10 cellular contexts compared by ENCODE assay signal in genomic region chr17:48577330-48577945, GRCh38. TPM values are rescaled to one million over a fixed set of nuclear protein-coding genes. Genes with fewer than 3 reads are reported as not detected.
DNase-seq lines count a peak whose midpoint lies in the region; ATAC-seq, FAIRE-seq and TF ChIP-seq lines count a peak whose summit lies in the region.
"Had no signal": no experiment of that assay in that cellular context is flagged by ENCODE, and none has a peak within 500 bp of the region (broad histone marks: within the 10 kb centered on the region; RNA-seq: fewer than 3 reads in every experiment).

No MANE protein-coding gene starts in this region.

- H3K9me1 ChIP-seq in K562 (ENCODE audit: control insufficient read depth, insufficient read depth, low read length) = no peaks in the 10 kb centered on the region

- H2AFZ ChIP-seq in K562 (ENCODE audit: low read depth, low read length) = 0 out of 2 replicates have a peak overlapping the region, but pooled peaks have one; percentile 27

- TF ChIP-seq CTCF in K562 (IDR thresholded peaks at IDR 0.05 in 2 of 3, conservative IDR thresholded peaks at IDR 0.05 in 1 of 3; ENCODE audit: insufficient read depth in 2 of 3, low read depth in 1 of 3, low read length in 3 of 3) = no peak

- TF ChIP-seq RAD21 in Ishikawa (IDR thresholded peaks at IDR 0.05; ENCODE audit: low read depth) (no peak), K562 (CRISPR knock-in tag; conservative IDR thresholded peaks at IDR 0.05 in 1 of 2, IDR thresholded peaks at IDR 0.05 in 1 of 2) (no peak)

- H3K79me2 ChIP-seq in K562 (ENCODE audit: control insufficient read depth, insufficient read depth, low read length) = peaks cover 98% of the 10 kb centered on the region

- H3K9me3 ChIP-seq in K562 (replicated peaks; ENCODE audit: control insufficient read depth, insufficient read depth, low read depth, low read length) = no peaks in the 10 kb centered on the region
- H3K9me3 ChIP-seq in naive thymus-derived CD4-positive, alpha-beta T cell (ENCODE audit: control insufficient read depth in 2 of 3, low read length in 3 of 3) = no peaks in the 10 kb centered on the region

- peaks cover 41 to 53% of the 10 kb centered on the region in 2 experiments for H3K4me1 ChIP-seq in K562 (replicated peaks in 1 of 2; ENCODE audit: control insufficient read depth in 2 of 2, insufficient read depth in 2 of 2, low read length in 2 of 2)
- peaks cover 15 to 24% of the 10 kb centered on the region in 2 donors for H3K4me1 ChIP-seq in naive thymus-derived CD4-positive, alpha-beta T cell (ENCODE audit: control insufficient read depth in 2 of 2, insufficient read depth in 2 of 2, low read length in 2 of 2)

- peak overlapping the region; percentile 80 to 93 (median 86) for H3K4me3 Mint-ChIP-seq in naive thymus-derived CD4-positive, alpha-beta T cell

- peak; percentile 62 for TF ChIP-seq EP300 in Ishikawa (IDR thresholded peaks at IDR 0.05; ENCODE audit: borderline replicate concordance)
- no peak for TF ChIP-seq EP300 in K562 (IDR thresholded peaks at IDR 0.05; ENCODE audit: low read length)

- H3K4me2 ChIP-seq in K562 (ENCODE audit: insufficient read depth, low read length) = peak overlapping the region; percentile 93

- under 1% methylated on average over 19 of the region's 19 CpGs for WGBS in K562 (ENCODE audit: insufficient coverage, low coverage, missing lambda C conversion rate)

- H3K9ac ChIP-seq in K562 (ENCODE audit: insufficient read depth in 1 of 2, low read depth in 2 of 2, low read length in 2 of 2) = peak overlapping the region; percentile 95 to 97

- peaks cover 0 to 4% (median 0%) of the 10 kb centered on the region in 11 donors for H3K9me3 Mint-ChIP-seq in naive thymus-derived CD4-positive, alpha-beta T cell

- no peaks in the 10 kb centered on the region for H4K20me1 ChIP-seq in K562 (replicated peaks; ENCODE audit: control insufficient read depth, insufficient read depth, low read length)

- BruUV-seq in K562 (replicated peaks; lab: Mats Ljungman, UMichigan) = no TSS peak

- peak overlapping the region; percentile 95 for H3K27ac ChIP-seq in K562 (ENCODE audit: extremely low read depth, low read depth, low read length)
- no peak overlapping the region for H3K27ac ChIP-seq in naive thymus-derived CD4-positive, alpha-beta T cell (ENCODE audit: low read depth, low read length)

- H3K27me3 Mint-ChIP-seq in naive thymus-derived CD4-positive, alpha-beta T cell = peaks cover 38 to 64% (median 43%) of the 10 kb centered on the region in 5 donors

- in situ Hi-C loops in K562 (cut with MboI) = no loop called here

- FAIRE-seq in K562 (lab: Jason Lieb, UNC) = peak; percentile 56
- FAIRE-seq: colon had no signal

- peaks cover 0 to 13% (median 0%) of the 10 kb centered on the region in 5 donors for H3K36me3 Mint-ChIP-seq in naive thymus-derived CD4-positive, alpha-beta T cell

- POLR2A ChIA-PET in K562 (lab: Yijun Ruan, JAX) = interaction anchor here (0.7 to 1.2 kb wide), 5 partner anchors 14 to 75 kb away, joined by 3 to 5 read pairs (median 3); partner anchors contain the start of gene HOXB5
- POLR2A ChIA-PET in naive thymus-derived CD4-positive, alpha-beta T cell (lab: Charles Lee) = interaction anchor here (2.1 kb wide), 1 partner anchor 16 kb away, joined by 6 read pairs; the partner anchor contains the start of gene HOXB5

- ATAC-seq in K562 (peak; percentile 0; the same call in 2 of the 3 replicates), HG03108 (IDR thresholded peaks at IDR 0.05; ENCODE audit: unreplicated experiment) (no peak), HG03175 (IDR thresholded peaks at IDR 0.05; ENCODE audit: unreplicated experiment) (no peak)
- peak; percentile 37 for ATAC-seq in naive thymus-derived CD4-positive, alpha-beta T cell

- H3K27me3 ChIP-seq in K562 (ENCODE audit: control insufficient read depth in 2 of 2, insufficient read depth in 2 of 2, low read length in 2 of 2) = no peaks in the 10 kb centered on the region
- H3K27me3 ChIP-seq in naive thymus-derived CD4-positive, alpha-beta T cell (ENCODE audit: control insufficient read depth in 2 of 2, insufficient read depth in 2 of 2, low read length in 2 of 2) = peaks cover 6 to 36% of the 10 kb centered on the region in 2 donors

- CTCF ChIA-PET in K562 (lab: Yijun Ruan, JAX; ENCODE audit: low intra/inter-chr PET ratio) = interaction anchor here (0.6 kb wide), 1 partner anchor 12 kb away, joined by 3 read pairs; no protein-coding TSS in a partner anchor
- CTCF ChIA-PET in naive thymus-derived CD4-positive, alpha-beta T cell (lab: Charles Lee) = no interaction called here

- H3K36me3 ChIP-seq in K562 (ENCODE audit: control insufficient read depth, insufficient read depth, low read length) = peaks cover 39% of the 10 kb centered on the region; the same call in 2 of the 3 replicates
- H3K36me3 ChIP-seq in naive thymus-derived CD4-positive, alpha-beta T cell (ENCODE audit: control insufficient read depth in 2 of 3, insufficient read depth in 3 of 3, low read length in 3 of 3) = no peaks in the 10 kb centered on the region

- H3K27ac Mint-ChIP-seq in naive thymus-derived CD4-positive, alpha-beta T cell = peak overlapping the region in 4 of 9 donors; percentile 21 to 73 (median 36)

- DNase-seq in COLO668 (lab: John Stamatoyannopoulos, UW; ENCODE audit: unreplicated experiment) (peak; percentile 30), K562 (ENCODE audit: extremely low read depth in 1 of 4, low spot score in 3 of 4) (peak in 2 of 4 experiments; percentile 69 to 70), NCI-H2107 treated with DMSO at 0.1 percent for 48 hours (lab: John Stamatoyannopoulos, UW; ENCODE audit: unreplicated experiment) (no peak), HT-29 (ENCODE audit: low spot score) (no peak)
- DNase-seq in naive thymus-derived CD4-positive, alpha-beta T cell = no peak

- TF ChIP-seq POLR2A in K562 (conservative IDR thresholded peaks at IDR 0.05) = peak; percentile 64; the same call in 1 of the 2 replicates

- peaks cover 12 to 56% (median 47%) of the 10 kb centered on the region in 7 donors for H3K4me1 Mint-ChIP-seq in naive thymus-derived CD4-positive, alpha-beta T cell

- peak overlapping the region; percentile 71 for H3K4me3 ChIP-seq in K562
- peak overlapping the region; percentile 46 for H3K4me3 ChIP-seq in naive thymus-derived CD4-positive, alpha-beta T cell (ENCODE audit: low read length)

- intact Hi-C loops in K562 (cut with micrococcal nuclease) = no loop called here
- intact Hi-C loops in naive thymus-derived CD4-positive, alpha-beta T cell (cut with micrococcal nuclease) = loop anchor here in 1 of 2 donors (5.0 kb wide), 1 partner anchor 65 kb away; no protein-coding TSS in a partner anchor

RNA-seq across cellular contexts. Expression of gene HOXB4, which starts 0.7 kb away (rescaled TPM):
- total RNA-seq in K562 (2011; cell fraction: chromatin; rRNA removed; ENCODE audit: low replicate concordance) = 46.4 and 55.0 TPM in 2 replicates
- 33.6 and 35.9 TPM in 2 replicates for total RNA-seq in K562 (2011; cell fraction: nucleolus; rRNA removed)
- 34.9 and 40.6 TPM in 2 replicates for total RNA-seq in K562 (2011; cell fraction: nucleoplasm; rRNA removed)
- 23.9 and 26.4 TPM in 2 replicates for total RNA-seq in K562 (2014; rRNA removed)
- 10.6 and 10.8 TPM in 2 replicates for total RNA-seq in K562 (2014; rRNA removed; fragmentation: Illumina TruSeq; extraction: Trizol)
- 14.6 and 14.9 TPM in 2 replicates for total RNA-seq in K562 (2015; rRNA removed; fragmentation: Illumina TruSeq; extraction: Trizol)
- total RNA-seq in K562 (2021) = 33.2 and 34.9 TPM in 2 replicates
- polyA plus RNA-seq in K562 (2011; rRNA removed) = 9.2 and 13.0 TPM in 2 replicates
- polyA plus RNA-seq in K562 (2011; cell fraction: cytosol; rRNA removed) = 10.4 and 12.6 TPM in 2 replicates
- polyA plus RNA-seq in K562 (2011; cell fraction: nucleus; rRNA removed) = 44.4 and 69.1 TPM in 2 replicates
- polyA plus RNA-seq in K562 (2012) = 16.3 and 24.5 TPM in 2 replicates
- polyA plus RNA-seq in K562 (2014; fragmentation: Illumina TruSeq; extraction: Trizol) = 27.5 and 30.2 TPM in 2 replicates
- polyA plus RNA-seq in K562 (2014; fragmentation: Nextera tagmentation; extraction: Ambion mirVana) = 1 to 10 TPM; 1.6 to 2.6 TPM
- polyA plus RNA-seq in K562 (2014; rRNA removed) = 22.5 and 27.2 TPM in 2 replicates
- polyA minus RNA-seq in K562 (2011; rRNA and poly(A)+ RNA removed) = 4.4 and 4.6 TPM in 2 replicates
- polyA minus RNA-seq in K562 (2011; cell fraction: cytosol; rRNA and poly(A)+ RNA removed) = 5.2 and 7.6 TPM in 2 replicates
- 14.8 and 17.5 TPM in 2 replicates for polyA minus RNA-seq in K562 (2011; cell fraction: nucleus; rRNA and poly(A)+ RNA removed)
- total RNA-seq in naive thymus-derived CD4-positive, alpha-beta T cell = 1 to 10 TPM in 4 of 5 experiments, under 1 TPM in 1; 0.34 to 7.9 (median 2.4) TPM
- polyA plus RNA-seq in naive thymus-derived CD4-positive, alpha-beta T cell = not detected
- total RNA-seq in HT-29 (2014; rRNA removed; shearing (Covaris generic)) = 14.5 and 15.5 TPM in 2 replicates
- total RNA-seq: temporal lobe had no signal

RNA-seq across cellular contexts. Expression of gene HOXB3, which starts 12.6 kb away (rescaled TPM):
- total RNA-seq in K562 (2011; cell fraction: chromatin; rRNA removed; ENCODE audit: low replicate concordance) = 75.2 and 108 TPM in 2 replicates
- 47.0 and 47.2 TPM in 2 replicates for total RNA-seq in K562 (2011; cell fraction: nucleolus; rRNA removed)
- 90.9 and 153 TPM in 2 replicates for total RNA-seq in K562 (2011; cell fraction: nucleoplasm; rRNA removed)
- total RNA-seq in K562 (2014; rRNA removed) (11.8 and 17.2 TPM in 2 replicates), K562 (2014; rRNA removed; fragmentation: Illumina TruSeq; extraction: Trizol) (20.2 and 21.2 TPM in 2 replicates), K562 (2015; rRNA removed; fragmentation: Illumina TruSeq; extraction: Trizol) (24.7 and 28.1 TPM in 2 replicates), K562 (2021) (22.7 and 28.3 TPM in 2 replicates)
- polyA plus RNA-seq in K562 (2011; rRNA removed) (15.7 and 21.5 TPM in 2 replicates), K562 (2014; fragmentation: Illumina TruSeq; extraction: Trizol) (23.5 and 27.0 TPM in 2 replicates), K562 (2014; fragmentation: Nextera tagmentation; extraction: Ambion mirVana) (1 to 10 TPM; 2.4 to 2.5 TPM), K562 (2014; rRNA removed) (33.0 and 41.3 TPM in 2 replicates)
- 11.5 and 17.9 TPM in 2 replicates for polyA plus RNA-seq in K562 (2011; cell fraction: cytosol; rRNA removed)
- polyA plus RNA-seq in K562 (2011; cell fraction: nucleus; rRNA removed) = 93.6 and 118 TPM in 2 replicates
- 19.2 and 37.9 TPM in 2 replicates for polyA plus RNA-seq in K562 (2012)
- 5.3 and 9.5 TPM in 2 replicates for polyA minus RNA-seq in K562 (2011; rRNA and poly(A)+ RNA removed)
- polyA minus RNA-seq in K562 (2011; cell fraction: cytosol; rRNA and poly(A)+ RNA removed) = 3.6 and 5.7 TPM in 2 replicates
- 29.2 and 37.0 TPM in 2 replicates for polyA minus RNA-seq in K562 (2011; cell fraction: nucleus; rRNA and poly(A)+ RNA removed)
- total RNA-seq in naive thymus-derived CD4-positive, alpha-beta T cell = 10 to 100 TPM in 1 of 5 experiments, 1 to 10 TPM in 3, under 1 TPM in 1; 0.48 to 14.6 (median 7.1) TPM
- polyA plus RNA-seq in naive thymus-derived CD4-positive, alpha-beta T cell = under 1 TPM in 1 of 2 donors, not detected in 1; 0.11 TPM
- 99.5 and 126 TPM in 2 replicates for total RNA-seq in HT-29 (2014; rRNA removed; shearing (Covaris generic))
- total RNA-seq: temporal lobe had no signal

RNA-seq across cellular contexts. Expression of gene HOXB5, which starts 16.1 kb away (rescaled TPM):
- total RNA-seq in K562 (2011; cell fraction: chromatin; rRNA removed; ENCODE audit: low replicate concordance) = 4.9 and 5.1 TPM in 2 replicates
- total RNA-seq in K562 (2011; cell fraction: nucleolus; rRNA removed) = 1.8 and 2.0 TPM in 2 replicates
- 2.4 and 3.7 TPM in 2 replicates for total RNA-seq in K562 (2011; cell fraction: nucleoplasm; rRNA removed)
- total RNA-seq in K562 (2014; rRNA removed) (0.27 and 0.57 TPM in 2 replicates), K562 (2014; rRNA removed; fragmentation: Illumina TruSeq; extraction: Trizol) (0.38 and 0.65 TPM in 2 replicates), K562 (2015; rRNA removed; fragmentation: Illumina TruSeq; extraction: Trizol) (0.75 and 0.80 TPM in 2 replicates), K562 (2021) (2.4 and 2.6 TPM in 2 replicates)
- polyA plus RNA-seq in K562 (2011; rRNA removed) (0.36 and 0.87 TPM in 2 replicates), K562 (2014; fragmentation: Illumina TruSeq; extraction: Trizol) (1.4 and 1.5 TPM in 2 replicates), K562 (2014; fragmentation: Nextera tagmentation; extraction: Ambion mirVana) (under 1 TPM; 0.24 to 0.25 TPM), K562 (2014; rRNA removed) (2.7 and 3.2 TPM in 2 replicates)
- 0.36 and 0.52 TPM in 2 replicates for polyA plus RNA-seq in K562 (2011; cell fraction: cytosol; rRNA removed)
- 3.7 TPM in 2 replicates for polyA plus RNA-seq in K562 (2011; cell fraction: nucleus; rRNA removed)
- 2.9 and 6.4 TPM in 2 replicates for polyA plus RNA-seq in K562 (2012)
- polyA minus RNA-seq in K562 (2011; rRNA and poly(A)+ RNA removed) = 0.11 and 0.15 TPM in 2 replicates
- 0.38 and 0.82 TPM in 2 replicates for polyA minus RNA-seq in K562 (2011; cell fraction: cytosol; rRNA and poly(A)+ RNA removed)
- polyA minus RNA-seq in K562 (2011; cell fraction: nucleus; rRNA and poly(A)+ RNA removed) = 0.54 and 1.1 TPM in 2 replicates
- total RNA-seq in naive thymus-derived CD4-positive, alpha-beta T cell = not detected
- not detected for polyA plus RNA-seq in naive thymus-derived CD4-positive, alpha-beta T cell
- 7.5 and 8.2 TPM in 2 replicates for total RNA-seq in HT-29 (2014; rRNA removed; shearing (Covaris generic))
- total RNA-seq: temporal lobe had no signal

RNA-seq across cellular contexts. Expression of gene HOXB6, which starts 27.3 kb away (rescaled TPM):
- 18.7 and 26.2 TPM in 2 replicates for total RNA-seq in K562 (2011; cell fraction: chromatin; rRNA removed; ENCODE audit: low replicate concordance)
- 10.4 and 11.2 TPM in 2 replicates for total RNA-seq in K562 (2011; cell fraction: nucleolus; rRNA removed)
- total RNA-seq in K562 (2011; cell fraction: nucleoplasm; rRNA removed) = 12.0 and 17.8 TPM in 2 replicates
- total RNA-seq in K562 (2014; rRNA removed) (6.5 and 9.1 TPM in 2 replicates), K562 (2014; rRNA removed; fragmentation: Illumina TruSeq; extraction: Trizol) (3.9 and 4.9 TPM in 2 replicates), K562 (2015; rRNA removed; fragmentation: Illumina TruSeq; extraction: Trizol) (7.3 and 7.5 TPM in 2 replicates), K562 (2021) (10.6 and 14.2 TPM in 2 replicates)
- polyA plus RNA-seq in K562 (2011; rRNA removed) (2.3 and 3.0 TPM in 2 replicates), K562 (2014; fragmentation: Illumina TruSeq; extraction: Trizol) (4.0 and 7.7 TPM in 2 replicates), K562 (2014; fragmentation: Nextera tagmentation; extraction: Ambion mirVana) (1 to 10 TPM; 1.2 to 1.9 TPM), K562 (2014; rRNA removed) (13.7 and 14.8 TPM in 2 replicates)
- 3.7 and 4.0 TPM in 2 replicates for polyA plus RNA-seq in K562 (2011; cell fraction: cytosol; rRNA removed)
- 16.7 and 17.3 TPM in 2 replicates for polyA plus RNA-seq in K562 (2011; cell fraction: nucleus; rRNA removed)
- polyA plus RNA-seq in K562 (2012) = 9.7 and 11.7 TPM in 2 replicates
- 0.42 and 0.63 TPM in 2 replicates for polyA minus RNA-seq in K562 (2011; rRNA and poly(A)+ RNA removed)
- 1.3 TPM in 1 of 2 replicates, not detected in the other for polyA minus RNA-seq in K562 (2011; cell fraction: cytosol; rRNA and poly(A)+ RNA removed)
- polyA minus RNA-seq in K562 (2011; cell fraction: nucleus; rRNA and poly(A)+ RNA removed) = 3.5 and 8.1 TPM in 2 replicates
- total RNA-seq in naive thymus-derived CD4-positive, alpha-beta T cell = under 1 TPM in 1 of 5 experiments, not detected in 4; 0.34 TPM
- polyA plus RNA-seq in naive thymus-derived CD4-positive, alpha-beta T cell = not detected
- 160 and 174 TPM in 2 replicates for total RNA-seq in HT-29 (2014; rRNA removed; shearing (Covaris generic))
- total RNA-seq: temporal lobe had no signal

RNA-seq across cellular contexts. Expression of gene HOXB2, which starts 32.5 kb away (rescaled TPM):
- total RNA-seq in K562 (2011; cell fraction: chromatin; rRNA removed; ENCODE audit: low replicate concordance) = 18.7 and 27.7 TPM in 2 replicates
- 34.9 and 41.4 TPM in 2 replicates for total RNA-seq in K562 (2011; cell fraction: nucleolus; rRNA removed)
- 30.6 and 32.7 TPM in 2 replicates for total RNA-seq in K562 (2011; cell fraction: nucleoplasm; rRNA removed)
- total RNA-seq in K562 (2014; rRNA removed) = 35.0 and 42.1 TPM in 2 replicates
- total RNA-seq in K562 (2014; rRNA removed; fragmentation: Illumina TruSeq; extraction: Trizol) = 13.0 and 16.9 TPM in 2 replicates
- total RNA-seq in K562 (2015; rRNA removed; fragmentation: Illumina TruSeq; extraction: Trizol) = 21.2 and 22.2 TPM in 2 replicates
- total RNA-seq in K562 (2021) = 74.2 and 75.5 TPM in 2 replicates
- 15.9 and 16.4 TPM in 2 replicates for polyA plus RNA-seq in K562 (2011; rRNA removed)
- 24.2 and 53.7 TPM in 2 replicates for polyA plus RNA-seq in K562 (2011; cell fraction: cytosol; rRNA removed)
- polyA plus RNA-seq in K562 (2011; cell fraction: nucleus; rRNA removed) = 43.7 and 75.1 TPM in 2 replicates
- 50.1 and 61.9 TPM in 2 replicates for polyA plus RNA-seq in K562 (2012)
- 32.5 and 32.6 TPM in 2 replicates for polyA plus RNA-seq in K562 (2014; fragmentation: Illumina TruSeq; extraction: Trizol)
- 1 to 10 TPM; 2.1 to 3.1 TPM for polyA plus RNA-seq in K562 (2014; fragmentation: Nextera tagmentation; extraction: Ambion mirVana)
- polyA plus RNA-seq in K562 (2014; rRNA removed) = 66.4 and 97.7 TPM in 2 replicates
- polyA minus RNA-seq in K562 (2011; rRNA and poly(A)+ RNA removed) = 5.8 and 6.4 TPM in 2 replicates
- 7.7 and 8.4 TPM in 2 replicates for polyA minus RNA-seq in K562 (2011; cell fraction: cytosol; rRNA and poly(A)+ RNA removed)
- 21.1 and 32.0 TPM in 2 replicates for polyA minus RNA-seq in K562 (2011; cell fraction: nucleus; rRNA and poly(A)+ RNA removed)
- 10 to 100 TPM in 4 of 5 experiments, 1 to 10 TPM in 1; 3.4 to 46.9 (median 34.2) TPM for total RNA-seq in naive thymus-derived CD4-positive, alpha-beta T cell
- 10 to 100 TPM in 1 of 2 donors, 1 to 10 TPM in 1; 9.7 to 23.1 TPM for polyA plus RNA-seq in naive thymus-derived CD4-positive, alpha-beta T cell
- 2.3 and 7.0 TPM in 2 replicates for total RNA-seq in HT-29 (2014; rRNA removed; shearing (Covaris generic))
- total RNA-seq: temporal lobe had no signal

Comparison
In these comparisons a context has a peak if more than half of its experiments do, and no peak if none do; other contexts are left out.
1. ATAC-seq: peak in K562 (single experiment) and naive thymus-derived CD4-positive, alpha-beta T cell (single experiment); none in HG03108 (single experiment) and HG03175 (single experiment).